15 cellular contexts compared by ENCODE assay signal in genomic region chr4:182147391-182147790, GRCh38.
"Had no signal": no experiment of that assay in that cellular context is flagged by ENCODE, and none has a peak within 500 bp of the region (broad histone marks: within the 10 kb centered on the region; RNA-seq: fewer than 3 reads in every experiment).

No MANE protein-coding gene starts in this region.

- H3K27ac Mint-ChIP-seq: activated naive CD4-positive, alpha-beta T cell treated with anti-CD3 and anti-CD28 coated beads, Interleukin-2, amount 10 ng/mL, durations not matched to agents 7 days and 5 days; activated T-helper 2 cell treated with anti-CD3 and anti-CD28 coated beads, Interferon-gamma antibody, Interleukin-2, Interleukin-4, amounts not matched to agents 10 μg/mL and 5 μg/mL and 100 μg/mL, durations not matched to agents 14 hours and 24 hours and 36 hours; mesothelial cell of epicardium had no signal

- H3K9me3 Mint-ChIP-seq: activated naive CD4-positive, alpha-beta T cell treated with anti-CD3 and anti-CD28 coated beads, Interleukin-2, amount 10 ng/mL, durations not matched to agents 7 days and 5 days; activated T-helper 2 cell treated with anti-CD3 and anti-CD28 coated beads, Interferon-gamma antibody, Interleukin-2, Interleukin-4, amounts not matched to agents 10 μg/mL and 5 μg/mL and 100 μg/mL, durations not matched to agents 14 hours and 24 hours and 36 hours; mesothelial cell of epicardium had no signal

- H3K9ac ChIP-seq: parathyroid adenoma had no signal

- H3K9me3 ChIP-seq: ascending aorta, esophagus muscularis mucosa, stomach, thoracic aorta had no signal

- H3K4me3 ChIP-seq: ascending aorta, cardiac muscle cell, dorsolateral prefrontal cortex, esophagus muscularis mucosa, stomach, thoracic aorta had no signal

- H3K27ac ChIP-seq: ascending aorta, cardiac muscle cell, dorsolateral prefrontal cortex, esophagus muscularis mucosa, parathyroid adenoma, stomach, thoracic aorta, VCaP had no signal

- H2AFZ ChIP-seq: parathyroid adenoma had no signal

- H3K4me1 ChIP-seq: parathyroid adenoma had no signal

- H3K36me3 Mint-ChIP-seq: mesothelial cell of epicardium had no signal

- H3K36me3 ChIP-seq: ascending aorta, cardiac muscle cell, esophagus muscularis mucosa, stomach, thoracic aorta had no signal

- H3K79me2 ChIP-seq: parathyroid adenoma had no signal

- H3K4me3 Mint-ChIP-seq: activated naive CD4-positive, alpha-beta T cell treated with anti-CD3 and anti-CD28 coated beads, Interleukin-2, amount 10 ng/mL, durations not matched to agents 7 days and 5 days; mesothelial cell of epicardium had no signal

- DNase-seq: activated CD4-positive, alpha-beta T cell treated with anti-CD3 and anti-CD28 coated beads, Interleukin-2, amount 50 U/mL, for 48 hours; activated naive CD4-positive, alpha-beta T cell treated with anti-CD3 and anti-CD28 coated beads, Interleukin-2, amount 10 ng/mL, durations not matched to agents 7 days and 5 days; dorsolateral prefrontal cortex; hypothalamus; stimulated activated CD4-positive, alpha-beta T cell treated with anti-CD3 and anti-CD28 coated beads, Interleukin-12 subunit alpha, Interleukin-12 subunit beta, amount 100 ng/mL, for 4 hours; stimulated activated CD4-positive, alpha-beta T cell treated with anti-CD3 and anti-CD28 coated beads, Interleukin-2, amount 100 ng/mL, for 24 hours; stomach had no signal
